ENCODE assay signal across 1 cellular context in genomic region chr15:94080989-94081605, GRCh38.
A peak's percentile ranks its signal among the peaks of the same experiment; 100 is the strongest.
TF ChIP-seq lines count a peak whose summit lies in the region.

No MANE protein-coding gene starts in this region.

TF ChIP-seq in HepG2, 621 proteins besides CTCF, POLR2A, EP300 and RAD21 (continued from another document):
- peak; percentile 76 for TF ChIP-seq ZBTB40 (IDR thresholded peaks at IDR 0.05)
- no peak for TF ChIP-seq ZBTB40 (CRISPR knock-in tag; IDR thresholded peaks at IDR 0.05)
TF ChIP-seq in HepG2: peak in this region for 1.
